Comparison of ENCODE assay signal across 20 cellular contexts in genomic region chr16:86156155-86156554, GRCh38.
"Had no signal": no experiment of that assay in that cellular context is flagged by ENCODE, and none has a peak within 500 bp of the region (broad histone marks: within the 10 kb centered on the region; RNA-seq: fewer than 3 reads in every experiment).

No MANE protein-coding gene starts in this region.

- H3K4me1 ChIP-seq: gastrocnemius medialis, heart right ventricle, left lung, lower lobe of right lung had no signal

- H3K9me3 Mint-ChIP-seq: mesothelial cell of epicardium had no signal

- ATAC-seq: gastrocnemius medialis, heart right ventricle, left cardiac atrium, left lung, left ventricle myocardium superior, lower lobe of right lung, mucosa of descending colon had no signal

- H3K36me3 ChIP-seq: esophagus muscularis mucosa, gastrocnemius medialis, heart right ventricle, left lung, lower lobe of right lung had no signal

- H3K27ac Mint-ChIP-seq: mesothelial cell of epicardium had no signal

- H3K27me3 ChIP-seq: esophagus muscularis mucosa had no signal

- H3K27ac ChIP-seq: coronary artery, dorsolateral prefrontal cortex, esophagus muscularis mucosa, gastrocnemius medialis, heart right ventricle, left lung, lower lobe of right lung had no signal

- DNase-seq: dermis blood vessel endothelial cell; dorsolateral prefrontal cortex; effector CD4-positive, alpha-beta T cell; effector memory CD4-positive, alpha-beta T cell; foreskin fibroblast; foreskin melanocyte; gastrocnemius medialis; glutamatergic neuron; head of caudate nucleus; heart right ventricle; hippocampal formation; left cardiac atrium; left lung; left ventricle myocardium superior; lower lobe of right lung; mesenchymal stem cell; mucosa of descending colon had no signal

- H3K4me3 Mint-ChIP-seq: mesothelial cell of epicardium had no signal

- H3K4me3 ChIP-seq: coronary artery, dorsolateral prefrontal cortex, esophagus muscularis mucosa, gastrocnemius medialis, heart right ventricle, left lung, lower lobe of right lung, mucosa of descending colon had no signal

- H3K36me3 Mint-ChIP-seq: mesothelial cell of epicardium had no signal

- H3K9me3 ChIP-seq: esophagus muscularis mucosa, gastrocnemius medialis, left lung, lower lobe of right lung, mucosa of descending colon had no signal
